19 cellular contexts compared by ENCODE assay signal in the genomic region with DNA sequence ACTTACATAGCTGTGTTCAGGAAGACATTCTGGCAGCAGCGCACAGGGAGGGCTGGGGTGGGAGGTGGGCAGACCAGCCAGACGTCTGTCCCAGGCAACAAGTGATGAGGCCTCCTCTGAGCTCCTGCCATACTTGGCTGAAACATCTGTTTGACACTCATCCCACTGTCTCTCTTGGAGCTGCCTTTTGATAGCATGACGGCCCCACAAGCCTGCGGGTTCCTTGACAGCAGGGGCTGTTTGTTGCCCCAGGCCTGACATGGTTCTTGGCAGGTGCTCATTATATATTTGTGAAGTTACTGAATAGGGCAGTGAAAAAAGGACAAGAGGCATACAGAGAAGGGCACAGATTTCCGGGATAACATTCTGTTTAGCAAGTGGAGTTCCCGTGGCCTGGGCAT. TPM values are rescaled to one million over a fixed set of nuclear protein-coding genes. Genes with fewer than 3 reads are reported as not detected.
"Had no signal": no experiment of that assay in that cellular context is flagged by ENCODE, and none has a peak within 500 bp of the region (broad histone marks: within the 10 kb centered on the region; RNA-seq: fewer than 3 reads in every experiment).

No MANE protein-coding gene starts in this region.

- DNase-seq: activated CD4-positive, alpha-beta memory T cell treated with anti-CD3 and anti-CD28 coated beads, Interleukin-2, amount 10 ng/mL, durations not matched to agents 7 days and 5 days; activated CD4-positive, alpha-beta T cell treated with anti-CD3 and anti-CD28 coated beads for 36 hours; activated gamma-delta T cell treated with Interleukin-2 at 50 U/mL for 16 hours; activated naive CD8-positive, alpha-beta T cell treated with anti-CD3 and anti-CD28 coated beads, Interleukin-2, amount 10 ng/mL, durations not matched to agents 7 days and 5 days; activated T-cell treated with anti-CD3 and anti-CD28 coated beads, Interleukin-2, amount 50 U/mL, for 48 hours; anterior cingulate cortex; dermis blood vessel endothelial cell; endodermal cell; head of caudate nucleus; retina; T-cell; transverse colon; WERI-Rb-1 had no signal

- H3K4me3 ChIP-seq: breast epithelium, transverse colon had no signal

- H3K4me1 ChIP-seq: breast epithelium had no signal

- H3K9me3 Mint-ChIP-seq: activated CD4-positive, alpha-beta memory T cell treated with anti-CD3 and anti-CD28 coated beads, Interleukin-2, amount 10 ng/mL, durations not matched to agents 7 days and 5 days; activated naive CD8-positive, alpha-beta T cell treated with anti-CD3 and anti-CD28 coated beads, Interleukin-2, amount 10 ng/mL, durations not matched to agents 7 days and 5 days; endodermal cell; memory B cell; stimulated activated effector memory CD8-positive, alpha-beta T cell treated with anti-CD3 and anti-CD28 coated beads, Interleukin-12 subunit alpha, Interleukin-12 subunit beta, amount 100 ng/mL, for 72 hours; T-cell had no signal

- H3K27me3 ChIP-seq: breast epithelium, transverse colon had no signal

- H3K36me3 Mint-ChIP-seq: activated naive CD8-positive, alpha-beta T cell treated with anti-CD3 and anti-CD28 coated beads, Interleukin-2, amount 10 ng/mL, durations not matched to agents 7 days and 5 days; memory B cell; stimulated activated effector memory CD8-positive, alpha-beta T cell treated with anti-CD3 and anti-CD28 coated beads, Interleukin-12 subunit alpha, Interleukin-12 subunit beta, amount 100 ng/mL, for 72 hours; T-cell had no signal

- H3K4me1 Mint-ChIP-seq: activated CD4-positive, alpha-beta memory T cell treated with anti-CD3 and anti-CD28 coated beads, Interleukin-2, amount 10 ng/mL, durations not matched to agents 7 days and 5 days; T-cell had no signal

- H3K27ac Mint-ChIP-seq: activated CD4-positive, alpha-beta memory T cell treated with anti-CD3 and anti-CD28 coated beads, Interleukin-2, amount 10 ng/mL, durations not matched to agents 7 days and 5 days; activated CD4-positive, alpha-beta T cell treated with anti-CD3 and anti-CD28 coated beads for 36 hours; activated naive CD8-positive, alpha-beta T cell treated with anti-CD3 and anti-CD28 coated beads, Interleukin-2, amount 10 ng/mL, durations not matched to agents 7 days and 5 days; endodermal cell; memory B cell; stimulated activated effector memory CD8-positive, alpha-beta T cell treated with anti-CD3 and anti-CD28 coated beads, Interleukin-12 subunit alpha, Interleukin-12 subunit beta, amount 100 ng/mL, for 72 hours; T-cell had no signal

- H3K4me3 Mint-ChIP-seq: activated CD4-positive, alpha-beta memory T cell treated with anti-CD3 and anti-CD28 coated beads, Interleukin-2, amount 10 ng/mL, durations not matched to agents 7 days and 5 days; activated CD4-positive, alpha-beta T cell treated with anti-CD3 and anti-CD28 coated beads for 36 hours; activated naive CD8-positive, alpha-beta T cell treated with anti-CD3 and anti-CD28 coated beads, Interleukin-2, amount 10 ng/mL, durations not matched to agents 7 days and 5 days; endodermal cell; memory B cell; stimulated activated effector memory CD8-positive, alpha-beta T cell treated with anti-CD3 and anti-CD28 coated beads, Interleukin-12 subunit alpha, Interleukin-12 subunit beta, amount 100 ng/mL, for 72 hours; T-cell had no signal

- H3K27ac ChIP-seq: breast epithelium, transverse colon, WERI-Rb-1 had no signal

- H3K27me3 Mint-ChIP-seq: activated CD4-positive, alpha-beta T cell treated with anti-CD3 and anti-CD28 coated beads for 36 hours had no signal

- H3K9me3 ChIP-seq: breast epithelium, transverse colon had no signal

- ATAC-seq: activated CD4-positive, alpha-beta T cell treated with anti-CD3 and anti-CD28 coated beads for 36 hours; esophagus mucosa; left lobe of liver; stimulated activated effector memory CD8-positive, alpha-beta T cell treated with anti-CD3 and anti-CD28 coated beads, Interleukin-12 subunit alpha, Interleukin-12 subunit beta, amount 100 ng/mL, for 72 hours; T-cell had no signal

- H3K36me3 ChIP-seq: breast epithelium, transverse colon, WERI-Rb-1 had no signal

RNA-seq across cellular contexts. Expression of a gene that starts 50.6 kb away (rescaled TPM):
- total RNA-seq: activated CD4-positive, alpha-beta memory T cell treated with anti-CD3 and anti-CD28 coated beads, Interleukin-2, amount 10 ng/mL, durations not matched to agents 7 days and 5 days; activated CD4-positive, alpha-beta T cell treated with anti-CD3 and anti-CD28 coated beads for 36 hours; activated naive CD8-positive, alpha-beta T cell treated with anti-CD3 and anti-CD28 coated beads, Interleukin-2, amount 10 ng/mL, durations not matched to agents 7 days and 5 days; breast epithelium; cerebellum; dermis blood vessel endothelial cell; esophagus mucosa; left lobe of liver; T-cell had no signal
